16 cellular contexts compared by ENCODE assay signal in genomic region chr1:16372535-16373340, GRCh38. TPM values are rescaled to one million over a fixed set of nuclear protein-coding genes. Genes with fewer than 3 reads are reported as not detected.
DNase-seq lines count a peak whose midpoint lies in the region; ATAC-seq, FAIRE-seq and TF ChIP-seq lines count a peak whose summit lies in the region.
"Had no signal": no experiment of that assay in that cellular context is flagged by ENCODE, and none has a peak within 500 bp of the region (broad histone marks: within the 10 kb centered on the region; RNA-seq: fewer than 3 reads in every experiment).

No MANE protein-coding gene starts in this region.

- no peak overlapping the region for H4K12ac ChIP-seq in trophoblast cell (ENCODE audit: low read depth, low read length)

- no peak overlapping the region for H3K4me3 ChIP-seq in SK-N-SH (ENCODE audit: low read depth in 2 of 2, low read length in 1 of 2)
- no peak overlapping the region for H3K4me3 ChIP-seq in SK-N-MC
- no peak overlapping the region for H3K4me3 ChIP-seq in endothelial cell of umbilical vein (replicated peaks in 1 of 3; ENCODE audit: insufficient read depth in 1 of 3, low read depth in 1 of 3, low read length in 3 of 3)
- H3K4me3 ChIP-seq in trophoblast cell (ENCODE audit: low read depth, low read length) = no peak overlapping the region
- H3K4me3 ChIP-seq in effector memory CD4-positive, alpha-beta T cell (ENCODE audit: insufficient read depth, low read depth, low read length, poor library complexity, severe bottlenecking) = no peak overlapping the region

- H3K23ac ChIP-seq in trophoblast cell (ENCODE audit: low read length) = no peak overlapping the region

- H3K79me1 ChIP-seq in trophoblast cell (ENCODE audit: low read length) = peaks cover 2% of the 10 kb centered on the region

- peak overlapping the region in 1 of 2 experiments; percentile 79; a peak in 2 of 4 replicates for H3K27ac ChIP-seq in SK-N-SH (ENCODE audit: low read depth in 2 of 2, low read length in 1 of 2)
- 0 out of 2 replicates have a peak overlapping the region, but pooled peaks have one; percentile 57 for H3K27ac ChIP-seq in SK-N-MC
- peak overlapping the region; percentile 72 for H3K27ac ChIP-seq in endothelial cell of umbilical vein (ENCODE audit: insufficient read depth, low read depth, low read length)
- H3K27ac ChIP-seq in trophoblast cell (ENCODE audit: low read depth, low read length) = no peak overlapping the region
- H3K27ac ChIP-seq in effector memory CD4-positive, alpha-beta T cell (ENCODE audit: insufficient read depth, low read length, poor library complexity, severe bottlenecking) = no peak overlapping the region
- H3K27ac ChIP-seq: 22Rv1, VCaP had no signal

- H3K14ac ChIP-seq in trophoblast cell (ENCODE audit: low read length) = no peak overlapping the region

- CTCF ChIA-PET in SK-N-SH (lab: Yijun Ruan, JAX) = interaction anchor here (3.4 kb wide), 1 partner anchor 10 kb away, joined by 17 read pairs; no protein-coding TSS in a partner anchor
- CTCF ChIA-PET in endothelial cell of umbilical vein (lab: Charles Lee) = interaction anchor here (0.7 to 4.9 kb wide), 3 partner anchors 10 to 68 kb away, joined by 3 to 18 read pairs (median 12); partner anchors contain the start of gene NECAP2

- no peak for TF ChIP-seq POLR2A in endothelial cell of umbilical vein (IDR thresholded peaks at IDR 0.05; ENCODE audit: low read depth, low read length)

- no peak overlapping the region for H2BK12ac ChIP-seq in trophoblast cell (ENCODE audit: low read length)

- H3K9me3 ChIP-seq in SK-N-SH = no peaks in the 10 kb centered on the region
- no peaks in the 10 kb centered on the region for H3K9me3 ChIP-seq in SK-N-MC (ENCODE audit: low read depth, low read length)
- no peaks in the 10 kb centered on the region for H3K9me3 ChIP-seq in endothelial cell of umbilical vein (replicated peaks; ENCODE audit: control insufficient read depth, insufficient read depth, low read length)
- no peaks in the 10 kb centered on the region for H3K9me3 ChIP-seq in trophoblast cell (ENCODE audit: insufficient read depth, low read depth, low read length)
- H3K9me3 ChIP-seq in effector memory CD4-positive, alpha-beta T cell (ENCODE audit: control insufficient read depth, low read length) = no peaks in the 10 kb centered on the region

- H3K79me2 ChIP-seq in SK-N-SH (ENCODE audit: insufficient read depth) (peaks cover 100% of the 10 kb centered on the region), endothelial cell of umbilical vein (ENCODE audit: control insufficient read depth, insufficient read depth, low read length) (peaks cover 93% of the 10 kb centered on the region), trophoblast cell (ENCODE audit: control insufficient read depth, insufficient read depth, low read length, poor library complexity) (peaks cover 17% of the 10 kb centered on the region)

- H3K9me1 ChIP-seq in endothelial cell of umbilical vein (replicated peaks; ENCODE audit: control insufficient read depth, extremely low read depth, insufficient read depth, low read length) = no peaks in the 10 kb centered on the region

- H4K8ac ChIP-seq in trophoblast cell (ENCODE audit: low read depth, low read length) = no peak overlapping the region

- FAIRE-seq in endothelial cell of umbilical vein (lab: Jason Lieb, UNC) = no peak
- FAIRE-seq: GM12891, GM19239, keratinocyte had no signal

- peaks cover 47% of the 10 kb centered on the region for H3F3A ChIP-seq in SK-N-SH (replicated peaks; ENCODE audit: insufficient read depth)

- TF ChIP-seq CTCF in SK-N-SH (IDR thresholded peaks at IDR 0.05) (no peak), endothelial cell of umbilical vein (IDR thresholded peaks at IDR 0.05; ENCODE audit: extremely low read depth in 1 of 2, insufficient read depth in 1 of 2, low read depth in 1 of 2, low read length in 2 of 2) (no peak), GM10266 (IDR thresholded peaks at IDR 0.05; ENCODE audit: control insufficient read depth, insufficient read depth, low read depth, missing control alignments) (no peak)

- peak overlapping the region; percentile 8; the same call in 1 of the 2 replicates for H3K9ac ChIP-seq in SK-N-SH
- no peak overlapping the region for H3K9ac ChIP-seq in SK-N-MC (ENCODE audit: insufficient read length)
- no peak overlapping the region for H3K9ac ChIP-seq in endothelial cell of umbilical vein (replicated peaks; ENCODE audit: extremely low read depth, insufficient read depth, low read length)
- no peak overlapping the region for H3K9ac ChIP-seq in trophoblast cell (ENCODE audit: low read length)

- H3K4me2 ChIP-seq in SK-N-SH = no peak overlapping the region
- H3K4me2 ChIP-seq in endothelial cell of umbilical vein (ENCODE audit: insufficient read depth, low read length) = peak overlapping the region; percentile 26
- H3K4me2 ChIP-seq in trophoblast cell (ENCODE audit: low read length) = no peak overlapping the region

- no peak overlapping the region for H2BK120ac ChIP-seq in trophoblast cell (ENCODE audit: insufficient read depth, low read length, poor library complexity)

- no peak overlapping the region for H4K91ac ChIP-seq in trophoblast cell (ENCODE audit: low read depth, low read length)

- H3K4ac ChIP-seq in trophoblast cell (ENCODE audit: low read depth, low read length) = peak overlapping the region; percentile 42

- H3K4me1 ChIP-seq in SK-N-SH (ENCODE audit: control insufficient read depth in 1 of 2, insufficient read depth in 2 of 2, low read depth in 1 of 2, low read length in 1 of 2) (peaks cover 18 to 54% of the 10 kb centered on the region in 2 experiments), endothelial cell of umbilical vein (ENCODE audit: control insufficient read depth, extremely low read depth, insufficient read depth, low read length) (peaks cover 72% of the 10 kb centered on the region), trophoblast cell (ENCODE audit: control insufficient read depth in 1 of 2, insufficient read depth in 2 of 2, low read length in 2 of 2) (peaks cover 8 to 25% of the 10 kb centered on the region in 2 experiments)
- H3K4me1 ChIP-seq in effector memory CD4-positive, alpha-beta T cell (ENCODE audit: control insufficient read depth, insufficient read depth, low read length, poor library complexity, severe bottlenecking) = peaks cover 45% of the 10 kb centered on the region

- no peaks in the 10 kb centered on the region for H3K9me2 ChIP-seq in SK-N-SH

- no peak overlapping the region for H3K18ac ChIP-seq in trophoblast cell (ENCODE audit: low read length)

- no peak overlapping the region for H2BK5ac ChIP-seq in trophoblast cell (ENCODE audit: low read depth, low read length, poor library complexity)

- intact Hi-C loops in endothelial cell of umbilical vein (cut with micrococcal nuclease) = loop anchor here (5.0 kb wide), 2 partner anchors 125 to 140 kb away; partner anchors contain the start of gene RNU1-1

- TF ChIP-seq EP300 in SK-N-SH (IDR thresholded peaks at IDR 0.05; ENCODE audit: borderline replicate concordance in 1 of 2, low read depth in 1 of 2, low read length in 1 of 2) = no peak

- dilution Hi-C loops in endothelial cell of umbilical vein (cut with MboI; ENCODE audit: extremely low pct_ligation_motif_present, low sequenced_read_pairs) = no loop called here

- H3K36me3 ChIP-seq in SK-N-SH (replicated peaks in 1 of 2; ENCODE audit: control insufficient read depth in 1 of 2, insufficient read depth in 2 of 2, low read length in 1 of 2) = peaks cover 2 to 5% of the 10 kb centered on the region in 2 experiments
- H3K36me3 ChIP-seq in SK-N-MC (ENCODE audit: insufficient read depth, low read length) = peaks cover 11% of the 10 kb centered on the region; the same call in 1 of the 2 replicates
- no peaks in the 10 kb centered on the region for H3K36me3 ChIP-seq in endothelial cell of umbilical vein (ENCODE audit: control insufficient read depth in 2 of 2, extremely low read depth in 1 of 2, insufficient read depth in 2 of 2, low read length in 2 of 2)
- H3K36me3 ChIP-seq in trophoblast cell (ENCODE audit: control insufficient read depth in 1 of 2, insufficient read depth in 2 of 2, low read length in 2 of 2) = peaks cover 0 to 2% of the 10 kb centered on the region in 2 experiments
- no peaks in the 10 kb centered on the region for H3K36me3 ChIP-seq in effector memory CD4-positive, alpha-beta T cell (ENCODE audit: control insufficient read depth, insufficient read depth, low read length)

- H3K27me3 ChIP-seq in SK-N-SH (ENCODE audit: insufficient read depth) (no peaks in the 10 kb centered on the region), endothelial cell of umbilical vein (ENCODE audit: control insufficient read depth in 2 of 2, insufficient read depth in 2 of 2, low read length in 2 of 2) (no peaks in the 10 kb centered on the region), trophoblast cell (ENCODE audit: insufficient read depth, low read length) (no peaks in the 10 kb centered on the region)
- no peaks in the 10 kb centered on the region for H3K27me3 ChIP-seq in effector memory CD4-positive, alpha-beta T cell (replicated peaks; ENCODE audit: control insufficient read depth, insufficient read depth, low read length, poor library complexity, severe bottlenecking)

- no peak for TF ChIP-seq RAD21 in SK-N-SH (IDR thresholded peaks at IDR 0.05; ENCODE audit: low read length)

- no peak for DNase-seq in SK-N-SH
- no peak for DNase-seq in SK-N-MC (ENCODE audit: low read depth, low spot score)
- no peak for DNase-seq in endothelial cell of umbilical vein (ENCODE audit: low read depth, low spot score)
- DNase-seq in trophoblast cell = no peak
- DNase-seq in hypothalamus (lab: John Stamatoyannopoulos, UW) = no peak
- no peak for DNase-seq in effector memory CD4-positive, alpha-beta T cell
- DNase-seq in GM10266 (ENCODE audit: extremely low spot score) = no peak
- DNase-seq: NCI-H1092 treated with DMSO at 0.1 percent for 48 hours, NCI-H524, Right ventricle myocardium superior had no signal

- POLR2A ChIA-PET in SK-N-SH (lab: Yijun Ruan, JAX) (no interaction called here), endothelial cell of umbilical vein (lab: Charles Lee) (interaction anchor here (0.7 kb wide), 1 partner anchor 27 kb away, joined by 9 read pairs; no protein-coding TSS in a partner anchor)

- no TSS peak for BruUV-seq in endothelial cell of umbilical vein (replicated peaks; lab: Mats Ljungman, UMichigan)

- ATAC-seq in SK-N-SH treated with all-trans-retinoic acid at 6 μM for 48 hours = no peak

- WGBS in SK-N-SH (ENCODE audit: low lambda C conversion rate) = 91% methylated on average over 5 of the region's 5 CpGs
- WGBS in trophoblast cell (ENCODE audit: extremely low coverage, insufficient coverage, insufficient read length) = no CpG with 5 or more reads among the region's 5 CpGs

- H2AFZ ChIP-seq in SK-N-SH (ENCODE audit: low read depth) = no peak overlapping the region
- H2AFZ ChIP-seq in endothelial cell of umbilical vein (ENCODE audit: low read depth, low read length) = no peak overlapping the region
- H2AFZ ChIP-seq in trophoblast cell (ENCODE audit: insufficient read depth, low read length, poor library complexity) = no peak overlapping the region

- no peak overlapping the region for H2AK5ac ChIP-seq in trophoblast cell (ENCODE audit: low read length)

- H4K20me1 ChIP-seq in SK-N-SH (ENCODE audit: insufficient read depth) (peaks cover 77% of the 10 kb centered on the region), endothelial cell of umbilical vein (replicated peaks; ENCODE audit: control insufficient read depth, extremely low read depth, insufficient read depth, low read length) (no peaks in the 10 kb centered on the region)

RNA-seq across cellular contexts. Expression of gene SZRD1, which starts 5.7 kb away (rescaled TPM):
- polyA plus RNA-seq in SK-N-SH (2012; rRNA removed) = 100 and 119 TPM in 2 replicates
- polyA plus RNA-seq in SK-N-SH (2012; cell fraction: cytosol; rRNA removed) = 79.5 and 109 TPM in 2 replicates
- 51.0 and 70.5 TPM in 2 replicates for polyA plus RNA-seq in SK-N-SH (2012; cell fraction: nucleus; rRNA removed)
- 164 and 168 TPM in 2 replicates for total RNA-seq in endothelial cell of umbilical vein
- 162 and 168 TPM in 2 replicates for polyA plus RNA-seq in endothelial cell of umbilical vein
- polyA plus RNA-seq in endothelial cell of umbilical vein (2011; cell fraction: cytosol; rRNA removed) = 148 and 161 TPM in 2 replicates
- polyA plus RNA-seq in endothelial cell of umbilical vein (2011; cell fraction: nucleus; rRNA removed) = 75.2 and 75.7 TPM in 2 replicates
- 105 and 106 TPM in 2 replicates for polyA plus RNA-seq in endothelial cell of umbilical vein (2012)
- 76.1 and 82.0 TPM in 2 replicates for polyA minus RNA-seq in endothelial cell of umbilical vein
- polyA minus RNA-seq in endothelial cell of umbilical vein (2011; cell fraction: cytosol; rRNA and poly(A)+ RNA removed) = 62.1 TPM
- 26.6 and 33.5 TPM in 2 replicates for polyA minus RNA-seq in endothelial cell of umbilical vein (2011; cell fraction: nucleus; rRNA and poly(A)+ RNA removed)
- polyA plus RNA-seq in trophoblast cell (2013) = 80.6 and 85.6 TPM in 2 replicates

RNA-seq across cellular contexts. Expression of gene FBXO42, which starts 20.5 kb away (rescaled TPM):
- polyA plus RNA-seq in SK-N-SH (2012; rRNA removed) (8.6 and 10.3 TPM in 2 replicates), endothelial cell of umbilical vein (17.1 and 20.4 TPM in 2 replicates)
- 6.0 and 7.3 TPM in 2 replicates for polyA plus RNA-seq in SK-N-SH (2012; cell fraction: cytosol; rRNA removed)
- polyA plus RNA-seq in SK-N-SH (2012; cell fraction: nucleus; rRNA removed) = 25.0 and 26.3 TPM in 2 replicates
- total RNA-seq in endothelial cell of umbilical vein = 16.3 and 17.3 TPM in 2 replicates
- 20.5 and 22.0 TPM in 2 replicates for polyA plus RNA-seq in endothelial cell of umbilical vein (2011; cell fraction: cytosol; rRNA removed)
- polyA plus RNA-seq in endothelial cell of umbilical vein (2011; cell fraction: nucleus; rRNA removed) = 36.4 and 37.7 TPM in 2 replicates
- 9.6 and 13.4 TPM in 2 replicates for polyA plus RNA-seq in endothelial cell of umbilical vein (2012)
- polyA minus RNA-seq in endothelial cell of umbilical vein = 27.7 and 28.5 TPM in 2 replicates
- polyA minus RNA-seq in endothelial cell of umbilical vein (2011; cell fraction: cytosol; rRNA and poly(A)+ RNA removed) = 7.8 TPM
- 22.0 and 29.4 TPM in 2 replicates for polyA minus RNA-seq in endothelial cell of umbilical vein (2011; cell fraction: nucleus; rRNA and poly(A)+ RNA removed)
- 10.4 and 11.3 TPM in 2 replicates for polyA plus RNA-seq in trophoblast cell (2013)

Comparison
In these comparisons a context has a peak if more than half of its experiments do, and no peak if none do; other contexts are left out.
1. H3K27ac ChIP-seq: peak in SK-N-MC (single experiment) and endothelial cell of umbilical vein (single experiment); none in trophoblast cell (single experiment) and effector memory CD4-positive, alpha-beta T cell (single experiment).